Comparison of ENCODE assay signal across 25 cellular contexts in the genomic region with DNA sequence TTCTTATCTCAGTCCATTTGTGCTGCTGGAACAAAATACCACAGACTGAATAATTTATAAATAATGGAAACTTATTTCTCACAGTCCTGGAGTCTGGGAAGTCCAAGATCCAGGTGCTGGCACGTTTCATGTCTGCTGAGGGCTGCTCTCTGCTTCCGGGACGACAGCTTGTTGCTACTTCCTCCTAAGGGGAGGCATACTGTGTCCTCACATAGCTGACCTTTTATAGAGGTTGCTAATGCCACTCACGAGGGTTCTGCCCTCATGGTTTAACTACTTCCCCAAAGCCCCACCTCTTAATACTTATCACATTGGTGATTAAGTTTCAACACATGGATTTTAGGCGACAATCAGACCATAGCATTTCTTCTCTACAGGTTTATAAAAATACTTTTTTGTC.
"Had no signal": no experiment of that assay in that cellular context is flagged by ENCODE, and none has a peak within 500 bp of the region (broad histone marks: within the 10 kb centered on the region; RNA-seq: fewer than 3 reads in every experiment).

No MANE protein-coding gene starts in this region.

- H3K27me3 ChIP-seq: dorsolateral prefrontal cortex, gastrocnemius medialis, hepatocyte, left lung, neural progenitor cell, right lobe of liver, testis, tibial artery had no signal

- DNase-seq: dorsolateral prefrontal cortex; effector CD8-positive, alpha-beta T cell; endodermal cell; foreskin fibroblast; gastrocnemius medialis; heart left ventricle; kidney; left lung; mammary epithelial cell; mesendoderm; midbrain; naive thymus-derived CD4-positive, alpha-beta T cell; right lobe of liver; small intestine; stimulated activated CD4-positive, alpha-beta T cell treated with anti-CD3 and anti-CD28 coated beads, Interleukin-15, amount 100 ng/mL, for 24 hours; stimulated activated CD4-positive, alpha-beta T cell treated with anti-CD3 and anti-CD28 coated beads, Interleukin-2, amount 100 ng/mL, for 48 hours; stimulated activated naive CD8-positive, alpha-beta T cell treated with anti-CD3 and anti-CD28 coated beads, Interleukin-15, Interleukin-2, amounts not matched to agents 100 U/mL and 50 U/mL, for 24 hours; substantia nigra; testis; tibial artery had no signal

- H3K27ac ChIP-seq: dorsolateral prefrontal cortex, epithelial cell of prostate, gastrocnemius medialis, heart left ventricle, hepatocyte, left lung, neural progenitor cell, parathyroid adenoma, right lobe of liver, testis, tibial artery had no signal

- H3K4me1 ChIP-seq: left lung, neural progenitor cell, parathyroid adenoma, right lobe of liver, testis had no signal

- H3K4me3 ChIP-seq: dorsolateral prefrontal cortex, gastrocnemius medialis, heart left ventricle, hepatocyte, left lung, neural progenitor cell, right lobe of liver, testis, tibial artery had no signal

- H3K36me3 ChIP-seq: gastrocnemius medialis, heart left ventricle, left lung, neural progenitor cell, right lobe of liver, tibial artery had no signal

- H3K9me3 ChIP-seq: gastrocnemius medialis, heart left ventricle, left lung, right lobe of liver, testis, tibial artery had no signal

- ATAC-seq: esophagus mucosa; gastrocnemius medialis; heart left ventricle; left lung; naive thymus-derived CD4-positive, alpha-beta T cell; right lobe of liver; stimulated activated naive CD8-positive, alpha-beta T cell treated with anti-CD3 and anti-CD28 coated beads, Interleukin-15, Interleukin-2, amounts not matched to agents 100 U/mL and 50 U/mL, for 24 hours had no signal
